In the genomic region with DNA sequence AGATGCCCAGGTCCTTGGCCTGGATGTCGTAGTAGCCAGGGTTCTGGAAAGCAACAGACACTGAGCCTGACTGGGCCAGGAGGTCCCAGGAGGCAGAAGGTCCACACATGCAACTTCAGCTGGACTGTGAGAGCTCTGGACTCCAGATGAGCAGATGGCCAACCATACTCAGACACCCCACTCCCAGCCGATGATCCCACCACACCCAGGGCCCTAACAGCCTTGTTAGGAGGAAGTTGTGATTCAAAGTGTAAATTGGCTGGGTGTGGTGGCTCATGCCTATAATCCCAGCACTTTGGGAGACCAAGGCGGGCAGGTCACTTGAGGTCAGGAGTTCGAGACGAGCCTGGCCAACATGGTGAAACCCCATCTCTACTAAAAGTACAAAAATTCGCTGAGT, we compare ENCODE assay signal across 15 cellular contexts. TPM values are rescaled to one million over a fixed set of nuclear protein-coding genes. Genes with fewer than 3 reads are reported as not detected.
"Had no signal": no experiment of that assay in that cellular context is flagged by ENCODE, and none has a peak within 500 bp of the region (broad histone marks: within the 10 kb centered on the region; RNA-seq: fewer than 3 reads in every experiment).

No MANE protein-coding gene starts in this region.

RNA-seq across cellular contexts. Expression of a gene that starts 3.7 kb away (rescaled TPM):
- total RNA-seq: activated CD4-positive, alpha-beta memory T cell treated with anti-CD3 and anti-CD28 coated beads, Interleukin-2, amount 10 ng/mL, durations not matched to agents 7 days and 5 days; activated CD4-positive, alpha-beta T cell treated with anti-CD3 and anti-CD28 coated beads for 36 hours; activated CD4-positive, alpha-beta T cell treated with anti-CD3 and anti-CD28 coated beads, Interleukin-2, amount 10 ng/mL, durations not matched to agents 7 days and 5 days; activated CD8-positive, alpha-beta memory T cell treated with anti-CD3 and anti-CD28 coated beads, Interleukin-2, amount 10 ng/mL, durations not matched to agents 7 days and 5 days; activated CD8-positive, alpha-beta T cell treated with anti-CD3 and anti-CD28 coated beads, Interleukin-2, amount 10 ng/mL, durations not matched to agents 7 days and 5 days; activated naive CD8-positive, alpha-beta T cell treated with anti-CD3 and anti-CD28 coated beads, Interleukin-2, amount 10 ng/mL, durations not matched to agents 7 days and 5 days; activated T-helper 2 cell treated with anti-CD3 and anti-CD28 coated beads, Interferon-gamma antibody, Interleukin-2, Interleukin-4, amounts not matched to agents 10 μg/mL and 5 μg/mL and 100 μg/mL, durations not matched to agents 14 hours and 24 hours and 36 hours; bronchial epithelial cell; cardiac muscle cell; T-cell; T-helper 1 cell treated with Interleukin-12 subunit alpha and Interleukin-12 subunit beta and Interleukin-4 antibody, amounts not matched to agents 30 ng/mL and 1 ng/mL, for 36 hours; T-helper 17 cell; T-helper 2 cell treated with Interferon-gamma antibody and Interleukin-4, amounts not matched to agents 100 ng/mL and 5 ng/mL, for 36 hours; WTC11 had no signal

RNA-seq across cellular contexts. Expression of a gene that starts 18.6 kb away (rescaled TPM):
- total RNA-seq: ascending aorta, cardiac muscle cell, WTC11 had no signal
